Comparison of ENCODE assay signal across 8 cellular contexts in genomic region chr12:123384994-123385376, GRCh38. TPM values are rescaled to one million over a fixed set of nuclear protein-coding genes. Genes with fewer than 3 reads are reported as not detected.
DNase-seq lines count a peak whose midpoint lies in the region; ATAC-seq and TF ChIP-seq lines count a peak whose summit lies in the region.

No MANE protein-coding gene starts in this region.

- peaks cover 23 to 38% of the 10 kb centered on the region in 2 experiments for H3K4me1 ChIP-seq in HCT116 (ENCODE audit: control insufficient read depth in 1 of 2, insufficient read depth in 2 of 2, low read length in 2 of 2)

- no TSS peak for BruUV-seq in HCT116 (replicated peaks; lab: Mats Ljungman, UMichigan)

- no peaks in the 10 kb centered on the region for H3K27me3 ChIP-seq in HCT116 (ENCODE audit: insufficient read depth, low read length)

- H2AFZ ChIP-seq in HCT116 (ENCODE audit: low read depth, low read length, poor library complexity, severe bottlenecking) = no peak overlapping the region

- H3K36me3 ChIP-seq in HCT116 (ENCODE audit: control insufficient read depth in 1 of 2, insufficient read depth in 2 of 2, low read length in 2 of 2) (no peaks in the 10 kb centered on the region), SK-N-MC (ENCODE audit: insufficient read depth, low read length) (no peaks in the 10 kb centered on the region; the same call in 1 of the 2 replicates)

- no peak for TF ChIP-seq RAD21 in HCT116 (IDR thresholded peaks at IDR 0.05; ENCODE audit: low read depth)

- no peaks in the 10 kb centered on the region for H4K20me1 ChIP-seq in HCT116 (ENCODE audit: insufficient read depth)

- H3K27ac ChIP-seq in HCT116 (ENCODE audit: low read depth, low read length) (peak overlapping the region; percentile 66; the same call in 1 of the 2 replicates), SK-N-MC (no peak overlapping the region), skin epidermis (peak overlapping the region in 8 of 21 experiments; percentile 41 to 81 (median 66))

- DNase-seq in HCT116 (ENCODE audit: low read depth, low spot score) (no peak), SK-N-MC (ENCODE audit: low read depth, low spot score) (no peak), fibroblast of villous mesenchyme (ENCODE audit: low read depth) (no peak), SIG-M5 treated with dmso at 0.1 percent for 504 hours (lab: John Stamatoyannopoulos, UW; ENCODE audit: unreplicated experiment) (no peak), putamen (ENCODE audit: low spot score) (no peak), NCI-H2227 (lab: John Stamatoyannopoulos, UW; ENCODE audit: unreplicated experiment) (no peak)

- TF ChIP-seq CTCF in HCT116 (IDR thresholded peaks at IDR 0.05 in 2 of 3, conservative IDR thresholded peaks at IDR 0.05 in 1 of 3; ENCODE audit: borderline replicate concordance in 1 of 3, insufficient read depth in 1 of 3, low read depth in 2 of 3, low read length in 2 of 3) (no peak), fibroblast of villous mesenchyme (IDR thresholded peaks at IDR 0.05; ENCODE audit: insufficient read depth, low read depth, low read length) (no peak)

- RAD21 ChIA-PET in HCT116 (lab: Charles Lee; ENCODE audit: low non-redundant PET in 1 of 2, low total read pairs in 2 of 2, uncharacterized antibody in 2 of 2, unreplicated experiment in 2 of 2) = no interaction called here

- intact Hi-C loops in HCT116 (cut with micrococcal nuclease) = no loop called here

- H3K9me2 ChIP-seq in HCT116 (ENCODE audit: insufficient read depth) = no peaks in the 10 kb centered on the region

- POLR2A ChIA-PET in HCT116 (lab: Charles Lee) = interaction anchor here (3.1 kb wide), 1 partner anchor 19 kb away, joined by 35 read pairs; the partner anchor contains the start of gene SBNO1

- no peak for TF ChIP-seq POLR2A in HCT116 (IDR thresholded peaks at IDR 0.05; ENCODE audit: borderline replicate concordance, extremely low read depth, insufficient read depth, insufficient read length)

- peak overlapping the region; percentile 96 for H3K4me2 ChIP-seq in HCT116 (ENCODE audit: low read length)

- CTCF ChIA-PET in HCT116 (lab: Charles Lee) = no interaction called here

- H3K9ac ChIP-seq in HCT116 (ENCODE audit: low read length) (peak overlapping the region; percentile 85), SK-N-MC (ENCODE audit: insufficient read length) (peak overlapping the region; percentile 78)

- ATAC-seq in HCT116 (no peak), GM19467 (IDR thresholded peaks at IDR 0.05; ENCODE audit: unreplicated experiment) (no peak)

- H3K79me2 ChIP-seq in HCT116 (ENCODE audit: insufficient read depth, low read length) = peaks cover 50% of the 10 kb centered on the region

- H3K9me3 ChIP-seq in HCT116 (ENCODE audit: control insufficient read depth in 1 of 2, insufficient read depth in 1 of 2, low read depth in 1 of 2, low read length in 2 of 2) (no peaks in the 10 kb centered on the region), SK-N-MC (ENCODE audit: low read depth, low read length) (no peaks in the 10 kb centered on the region)

- H3K4me3 ChIP-seq in HCT116 (replicated peaks in 1 of 2; ENCODE audit: low read depth in 1 of 2, low read length in 2 of 2) (peak overlapping the region; percentile 90 to 96), SK-N-MC (peak overlapping the region; percentile 95), fibroblast of villous mesenchyme (ENCODE audit: low read depth, low read length) (peak overlapping the region; percentile 71), skin epidermis (peak overlapping the region in 6 of 7 experiments; percentile 50 to 89 (median 79))

TF ChIP-seq in HCT116, 20 proteins besides CTCF, POLR2A, EP300 and RAD21:
- TF ChIP-seq ELF1 (IDR thresholded peaks at IDR 0.05; ENCODE audit: borderline replicate concordance, low read depth) = no peak

RNA-seq across cellular contexts. Expression of gene KMT5A, which starts 1.1 kb away (rescaled TPM):
- total RNA-seq in HCT116 (2021; ENCODE audit: unreplicated experiment) (64.8 TPM), fibroblast of villous mesenchyme (45.7 and 62.2 TPM in 2 replicates)
- 39.0 and 47.0 TPM in 2 replicates for polyA plus RNA-seq in HCT116 (2012)

RNA-seq across cellular contexts. Expression of gene SBNO1, which starts 20.3 kb away (rescaled TPM):
- total RNA-seq in HCT116 (2021; ENCODE audit: unreplicated experiment) (43.8 TPM), fibroblast of villous mesenchyme (26.7 and 41.0 TPM in 2 replicates)
- polyA plus RNA-seq in HCT116 (2012) = 10.0 and 10.2 TPM in 2 replicates

RNA-seq across cellular contexts. Expression of gene RILPL2, which starts 51.5 kb away (rescaled TPM):
- total RNA-seq in HCT116 (2021; ENCODE audit: unreplicated experiment) (2.3 TPM), fibroblast of villous mesenchyme (3.5 and 5.6 TPM in 2 replicates)
- 1.8 and 2.2 TPM in 2 replicates for polyA plus RNA-seq in HCT116 (2012)
